Comparison of ENCODE assay signal across 38 cellular contexts in genomic region chr19:11363881-11364280, GRCh38.
"Had no signal": no experiment of that assay in that cellular context is flagged by ENCODE, and none has a peak within 500 bp of the region (broad histone marks: within the 10 kb centered on the region; RNA-seq: fewer than 3 reads in every experiment).

No MANE protein-coding gene starts in this region.

- H3K27ac Mint-ChIP-seq: activated naive CD4-positive, alpha-beta T cell treated with anti-CD3 and anti-CD28 coated beads for 36 hours; activated naive CD4-positive, alpha-beta T cell treated with anti-CD3 and anti-CD28 coated beads, Interleukin-2, amount 50 U/mL, for 24 hours; activated naive CD4-positive, alpha-beta T cell treated with anti-CD3 and anti-CD28 coated beads, Interleukin-2, amount 50 U/mL, for 72 hours; activated naive CD8-positive, alpha-beta T cell; activated naive CD8-positive, alpha-beta T cell treated with anti-CD3 and anti-CD28 coated beads for 36 hours; activated naive CD8-positive, alpha-beta T cell treated with anti-CD3 and anti-CD28 coated beads, Interleukin-2, amount 10 ng/mL, durations not matched to agents 7 days and 5 days; activated naive CD8-positive, alpha-beta T cell treated with anti-CD3 and anti-CD28 coated beads, Interleukin-2, amount 50 U/mL, for 24 hours; activated T-cell treated with anti-CD3 and anti-CD28 coated beads, Interleukin-2, amount 50 U/mL, for 24 hours; activated T-cell treated with anti-CD3 and anti-CD28 coated beads, Interleukin-2, amount 50 U/mL, for 72 hours; activated T-helper 1 cell treated with anti-CD3 and anti-CD28 coated beads, Interleukin-12 subunit alpha, Interleukin-12 subunit beta, Interleukin-2, Interleukin-4 antibody, amounts not matched to agents 30 ng/mL and 10 ng/mL and 1 ng/mL, durations not matched to agents 14 hours and 24 hours and 36 hours; activated T-helper 17 cell treated with anti-CD3 and anti-CD28 coated beads, Interleukin-2, amount 50 U/mL, for 72 hours; activated T-helper 2 cell treated with anti-CD3 and anti-CD28 coated beads, Interferon-gamma antibody, Interleukin-2, Interleukin-4, amounts not matched to agents 10 μg/mL and 5 μg/mL and 100 μg/mL, durations not matched to agents 14 hours and 24 hours and 36 hours had no signal

- H3K36me3 Mint-ChIP-seq: activated naive CD4-positive, alpha-beta T cell treated with anti-CD3 and anti-CD28 coated beads, Interleukin-2, amount 10 ng/mL, durations not matched to agents 7 days and 5 days; activated naive CD4-positive, alpha-beta T cell treated with anti-CD3 and anti-CD28 coated beads, Interleukin-2, amount 50 U/mL, for 72 hours; activated naive CD8-positive, alpha-beta T cell treated with anti-CD3 and anti-CD28 coated beads for 36 hours had no signal

- H3K36me3 ChIP-seq: breast epithelium, cardiac muscle cell had no signal

- H3K4me3 Mint-ChIP-seq: activated naive CD4-positive, alpha-beta T cell treated with anti-CD3 and anti-CD28 coated beads for 36 hours; activated naive CD4-positive, alpha-beta T cell treated with anti-CD3 and anti-CD28 coated beads, Interleukin-2, amount 10 ng/mL, durations not matched to agents 7 days and 5 days; activated naive CD4-positive, alpha-beta T cell treated with anti-CD3 and anti-CD28 coated beads, Interleukin-2, amount 50 U/mL, for 24 hours; activated naive CD8-positive, alpha-beta T cell; activated naive CD8-positive, alpha-beta T cell treated with anti-CD3 and anti-CD28 coated beads for 36 hours; activated naive CD8-positive, alpha-beta T cell treated with anti-CD3 and anti-CD28 coated beads, Interleukin-2, amount 10 ng/mL, durations not matched to agents 7 days and 5 days; activated naive CD8-positive, alpha-beta T cell treated with anti-CD3 and anti-CD28 coated beads, Interleukin-2, amount 50 U/mL, for 24 hours; activated T-cell treated with anti-CD3 and anti-CD28 coated beads, Interleukin-2, amount 50 U/mL, for 24 hours; activated T-cell treated with anti-CD3 and anti-CD28 coated beads, Interleukin-2, amount 50 U/mL, for 4 hours; activated T-cell treated with anti-CD3 and anti-CD28 coated beads, Interleukin-2, amount 50 U/mL, for 72 hours; activated T-helper 1 cell treated with anti-CD3 and anti-CD28 coated beads, Interleukin-12 subunit alpha, Interleukin-12 subunit beta, Interleukin-2, Interleukin-4 antibody, amounts not matched to agents 30 ng/mL and 10 ng/mL and 1 ng/mL, durations not matched to agents 14 hours and 24 hours and 36 hours; activated T-helper 17 cell treated with anti-CD3 and anti-CD28 coated beads, Interleukin-2, amount 50 U/mL, for 72 hours; brain; central memory CD8-positive, alpha-beta T cell had no signal

- H3K4me1 ChIP-seq: adrenal gland, ascending aorta, breast epithelium had no signal

- H3K9me3 ChIP-seq: adrenal gland, ascending aorta, body of pancreas, breast epithelium had no signal

- H3K4me1 Mint-ChIP-seq: activated naive CD4-positive, alpha-beta T cell treated with anti-CD3 and anti-CD28 coated beads, Interleukin-2, amount 10 ng/mL, durations not matched to agents 7 days and 5 days; activated naive CD4-positive, alpha-beta T cell treated with anti-CD3 and anti-CD28 coated beads, Interleukin-2, amount 50 U/mL, for 24 hours; activated naive CD8-positive, alpha-beta T cell treated with anti-CD3 and anti-CD28 coated beads for 36 hours; activated naive CD8-positive, alpha-beta T cell treated with anti-CD3 and anti-CD28 coated beads, Interleukin-2, amount 50 U/mL, for 24 hours; activated T-helper 17 cell treated with anti-CD3 and anti-CD28 coated beads, Interleukin-2, amount 50 U/mL, for 72 hours; central memory CD8-positive, alpha-beta T cell had no signal

- H3K27me3 Mint-ChIP-seq: activated naive CD4-positive, alpha-beta T cell treated with anti-CD3 and anti-CD28 coated beads, Interleukin-2, amount 50 U/mL, for 24 hours; activated naive CD8-positive, alpha-beta T cell; activated naive CD8-positive, alpha-beta T cell treated with anti-CD3 and anti-CD28 coated beads for 36 hours; activated naive CD8-positive, alpha-beta T cell treated with anti-CD3 and anti-CD28 coated beads, Interleukin-2, amount 50 U/mL, for 24 hours; activated T-cell treated with anti-CD3 and anti-CD28 coated beads, Interleukin-2, amount 50 U/mL, for 24 hours; activated T-helper 17 cell treated with anti-CD3 and anti-CD28 coated beads, Interleukin-2, amount 50 U/mL, for 72 hours; brain; central memory CD8-positive, alpha-beta T cell had no signal

- H3K27ac ChIP-seq: adrenal gland, ascending aorta, body of pancreas, brain microvascular endothelial cell, cardiac muscle cell had no signal

- H3K9me3 Mint-ChIP-seq: activated naive CD4-positive, alpha-beta T cell treated with anti-CD3 and anti-CD28 coated beads for 36 hours; activated naive CD4-positive, alpha-beta T cell treated with anti-CD3 and anti-CD28 coated beads, Interleukin-2, amount 10 ng/mL, durations not matched to agents 7 days and 5 days; activated naive CD4-positive, alpha-beta T cell treated with anti-CD3 and anti-CD28 coated beads, Interleukin-2, amount 50 U/mL, for 24 hours; activated naive CD4-positive, alpha-beta T cell treated with anti-CD3 and anti-CD28 coated beads, Interleukin-2, amount 50 U/mL, for 72 hours; activated naive CD8-positive, alpha-beta T cell treated with anti-CD3 and anti-CD28 coated beads for 36 hours; activated naive CD8-positive, alpha-beta T cell treated with anti-CD3 and anti-CD28 coated beads, Interleukin-2, amount 10 ng/mL, durations not matched to agents 7 days and 5 days; activated naive CD8-positive, alpha-beta T cell treated with anti-CD3 and anti-CD28 coated beads, Interleukin-2, amount 50 U/mL, for 24 hours; activated T-cell treated with anti-CD3 and anti-CD28 coated beads, Interleukin-2, amount 50 U/mL, for 24 hours; activated T-cell treated with anti-CD3 and anti-CD28 coated beads, Interleukin-2, amount 50 U/mL, for 4 hours; activated T-cell treated with anti-CD3 and anti-CD28 coated beads, Interleukin-2, amount 50 U/mL, for 72 hours; activated T-helper 1 cell treated with anti-CD3 and anti-CD28 coated beads, Interleukin-12 subunit alpha, Interleukin-12 subunit beta, Interleukin-2, Interleukin-4 antibody, amounts not matched to agents 30 ng/mL and 10 ng/mL and 1 ng/mL, durations not matched to agents 14 hours and 24 hours and 36 hours; activated T-helper 17 cell treated with anti-CD3 and anti-CD28 coated beads, Interleukin-2, amount 50 U/mL, for 72 hours; activated T-helper 2 cell treated with anti-CD3 and anti-CD28 coated beads, Interferon-gamma antibody, Interleukin-2, Interleukin-4, amounts not matched to agents 10 μg/mL and 5 μg/mL and 100 μg/mL, durations not matched to agents 14 hours and 24 hours and 36 hours; brain; central memory CD8-positive, alpha-beta T cell had no signal

- DNase-seq: activated effector memory CD4-positive, alpha-beta T cell treated with anti-CD3 and anti-CD28 coated beads, Interleukin-2, amount 50 U/mL, for 16 hours; activated effector memory CD4-positive, alpha-beta T cell treated with Interleukin-2 at 50 U/mL for 16 hours; activated gamma-delta T cell; activated gamma-delta T cell treated with Interleukin-2 at 50 U/mL for 16 hours; activated naive CD4-positive, alpha-beta T cell; activated naive CD4-positive, alpha-beta T cell treated with anti-CD3 and anti-CD28 coated beads for 36 hours; activated naive CD4-positive, alpha-beta T cell treated with anti-CD3 and anti-CD28 coated beads, Interleukin-2, amount 10 ng/mL, durations not matched to agents 7 days and 5 days; activated naive CD4-positive, alpha-beta T cell treated with anti-CD3 and anti-CD28 coated beads, Interleukin-2, amount 50 U/mL, for 16 hours; activated naive CD4-positive, alpha-beta T cell treated with Interleukin-2 at 50 U/mL for 16 hours; activated naive CD8-positive, alpha-beta T cell treated with anti-CD3 and anti-CD28 coated beads for 36 hours; activated naive CD8-positive, alpha-beta T cell treated with anti-CD3 and anti-CD28 coated beads, Interleukin-2, amount 10 ng/mL, durations not matched to agents 7 days and 5 days; activated naive CD8-positive, alpha-beta T cell treated with anti-CD3 and anti-CD28 coated beads, Interleukin-2, amount 50 U/mL, for 24 hours; activated T-cell treated with anti-CD3 and anti-CD28 coated beads, Interleukin-2, amount 50 U/mL, for 1 hour; activated T-cell treated with anti-CD3 and anti-CD28 coated beads, Interleukin-2, amount 50 U/mL, for 24 hours; activated T-cell treated with anti-CD3 and anti-CD28 coated beads, Interleukin-2, amount 50 U/mL, for 4 hours; activated T-cell treated with anti-CD3 and anti-CD28 coated beads, Interleukin-2, amount 50 U/mL, for 48 hours; activated T-cell treated with anti-CD3 and anti-CD28 coated beads, Interleukin-2, amount 50 U/mL, for 72 hours; adrenal gland; amniotic stem cell; amygdala; anterior cingulate cortex; aorta; body of pancreas; brain microvascular endothelial cell; caudate nucleus; central memory CD4-positive, alpha-beta T cell; cerebellar nuclear complex had no signal

- H3K27me3 ChIP-seq: adrenal gland, ascending aorta, body of pancreas, brain microvascular endothelial cell, breast epithelium, cardiac muscle cell had no signal

- H3K4me3 ChIP-seq: adrenal gland, ascending aorta, body of pancreas, breast epithelium, cardiac muscle cell had no signal
